32 cellular contexts compared by ENCODE assay signal in the genomic region with DNA sequence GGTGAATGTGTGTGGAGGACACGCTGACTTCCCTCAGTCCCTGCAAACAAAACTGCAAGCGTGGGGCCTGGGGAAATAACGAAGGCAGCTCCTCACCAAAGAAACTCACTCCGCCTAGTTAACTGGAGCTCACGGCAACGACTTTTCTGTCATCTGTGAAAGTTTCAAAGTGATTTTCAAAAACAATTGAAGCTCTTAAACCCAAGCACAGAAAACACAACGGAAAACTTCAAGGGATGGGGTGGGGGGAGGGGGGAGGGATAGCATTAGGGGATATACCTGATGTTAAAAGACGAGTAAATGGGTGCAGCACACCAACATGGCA. TPM values are rescaled to one million over a fixed set of nuclear protein-coding genes. Genes with fewer than 3 reads are reported as not detected.
"Had no signal": no experiment of that assay in that cellular context is flagged by ENCODE, and none has a peak within 500 bp of the region (broad histone marks: within the 10 kb centered on the region; RNA-seq: fewer than 3 reads in every experiment).

No MANE protein-coding gene starts in this region.

- H3K4me1 ChIP-seq: gastrocnemius medialis had no signal

- H3K36me3 ChIP-seq: esophagus muscularis mucosa, gastrocnemius medialis, heart right ventricle, left lung, lower lobe of right lung had no signal

- H3K36me3 Mint-ChIP-seq: immature natural killer cell, mesothelial cell of epicardium had no signal

- H3K27ac Mint-ChIP-seq: immature natural killer cell, mesothelial cell of epicardium had no signal

- H3K4me3 Mint-ChIP-seq: immature natural killer cell, mesothelial cell of epicardium had no signal

- H3K9me3 Mint-ChIP-seq: immature natural killer cell, mesothelial cell of epicardium had no signal

- DNase-seq: dermis blood vessel endothelial cell; dorsolateral prefrontal cortex; effector CD4-positive, alpha-beta T cell; effector memory CD4-positive, alpha-beta T cell; foreskin fibroblast; foreskin melanocyte; gastrocnemius medialis; glutamatergic neuron; head of caudate nucleus; heart right ventricle; hippocampal formation; immature natural killer cell; islet precursor cell; kidney; kidney glomerular epithelial cell; left lung; left ventricle myocardium superior; lower lobe of right lung; mesenchymal stem cell; mucosa of descending colon had no signal

- H3K4me3 ChIP-seq: coronary artery, dorsolateral prefrontal cortex, esophagus muscularis mucosa, gastrocnemius medialis, heart right ventricle, left lung, lower lobe of right lung, mucosa of descending colon had no signal

- H3K9me3 ChIP-seq: esophagus muscularis mucosa, gastrocnemius medialis, heart right ventricle, left lung, lower lobe of right lung, mucosa of descending colon had no signal

- ATAC-seq: gastrocnemius medialis, heart right ventricle, left lung, left ventricle myocardium superior, lower lobe of right lung, mucosa of descending colon had no signal

RNA-seq across cellular contexts. Expression of gene GNG13, which starts 3.2 kb away (rescaled TPM):
- total RNA-seq: cerebellum, dermis blood vessel endothelial cell, endothelial cell of umbilical vein, epithelial cell of proximal tubule, esophagus muscularis mucosa, gastrocnemius medialis, glomerular endothelial cell, heart right ventricle, kidney, left lung, left ventricle myocardium superior, lower leg skin, lower lobe of right lung, lung microvascular endothelial cell, mesenteric fat pad, mesothelial cell of epicardium, myocyte had no signal
- polyA plus RNA-seq: endothelial cell of umbilical vein, esophagus, heart right ventricle, immature natural killer cell had no signal

RNA-seq across cellular contexts. Expression of gene MSLN, which starts 43.2 kb away (rescaled TPM):
- total RNA-seq: cerebellum, dermis blood vessel endothelial cell, endothelial cell of umbilical vein, gastrocnemius medialis, mesenteric fat pad, myocyte had no signal
- polyA plus RNA-seq: endothelial cell of umbilical vein, immature natural killer cell had no signal
